14 cellular contexts compared by ENCODE assay signal in the genomic region with DNA sequence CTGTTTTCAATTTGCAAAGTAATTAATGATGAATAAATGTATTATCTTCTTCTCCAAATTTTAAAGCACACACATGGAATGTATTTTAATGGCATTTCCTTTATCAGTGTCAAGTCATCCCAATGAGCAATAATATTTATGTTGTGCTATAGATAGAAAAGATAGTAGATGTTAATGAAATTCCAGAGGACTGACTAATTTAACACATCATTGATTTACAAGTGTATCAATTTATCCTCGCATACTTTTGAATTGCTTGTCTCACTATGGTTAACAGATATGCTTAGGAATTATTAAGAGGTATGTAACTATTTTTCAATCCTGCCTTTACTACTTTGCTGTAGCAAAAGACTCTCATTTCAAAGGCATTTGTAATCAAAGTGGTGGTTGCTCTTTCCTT.
"Had no signal": no experiment of that assay in that cellular context is flagged by ENCODE, and none has a peak within 500 bp of the region (broad histone marks: within the 10 kb centered on the region; RNA-seq: fewer than 3 reads in every experiment).

No MANE protein-coding gene starts in this region.

- H3K4me3 ChIP-seq: cardiac muscle cell, lung, thyroid gland had no signal

- H3K27ac ChIP-seq: cardiac muscle cell, thyroid gland, WERI-Rb-1 had no signal

- H3K27me3 ChIP-seq: cardiac muscle cell, thyroid gland had no signal

- H3K9me3 ChIP-seq: thyroid gland had no signal

- FAIRE-seq: keratinocyte had no signal

- H3K36me3 ChIP-seq: cardiac muscle cell, thyroid gland, WERI-Rb-1 had no signal

- ATAC-seq: esophagus mucosa; natural killer cell treated with Interleukin-12 subunit alpha and Interleukin-12 subunit beta and Interleukin-15 and Interleukin-18, amount 100 ng/mL, for 72 hours had no signal

- DNase-seq: activated CD4-positive, alpha-beta T cell treated with anti-CD3 and anti-CD28 coated beads for 1 hour; activated CD4-positive, alpha-beta T cell treated with anti-CD3 and anti-CD28 coated beads, Interleukin-2, amount 50 U/mL, for 48 hours; effector CD8-positive, alpha-beta T cell; foreskin melanocyte; hypothalamus; retina; stimulated activated naive CD4-positive, alpha-beta T cell treated with Interleukin-2 at 50 U/mL for 16 hours; thyroid gland; WERI-Rb-1 had no signal
